Comparison of ENCODE assay signal across 13 cellular contexts in the genomic region with DNA sequence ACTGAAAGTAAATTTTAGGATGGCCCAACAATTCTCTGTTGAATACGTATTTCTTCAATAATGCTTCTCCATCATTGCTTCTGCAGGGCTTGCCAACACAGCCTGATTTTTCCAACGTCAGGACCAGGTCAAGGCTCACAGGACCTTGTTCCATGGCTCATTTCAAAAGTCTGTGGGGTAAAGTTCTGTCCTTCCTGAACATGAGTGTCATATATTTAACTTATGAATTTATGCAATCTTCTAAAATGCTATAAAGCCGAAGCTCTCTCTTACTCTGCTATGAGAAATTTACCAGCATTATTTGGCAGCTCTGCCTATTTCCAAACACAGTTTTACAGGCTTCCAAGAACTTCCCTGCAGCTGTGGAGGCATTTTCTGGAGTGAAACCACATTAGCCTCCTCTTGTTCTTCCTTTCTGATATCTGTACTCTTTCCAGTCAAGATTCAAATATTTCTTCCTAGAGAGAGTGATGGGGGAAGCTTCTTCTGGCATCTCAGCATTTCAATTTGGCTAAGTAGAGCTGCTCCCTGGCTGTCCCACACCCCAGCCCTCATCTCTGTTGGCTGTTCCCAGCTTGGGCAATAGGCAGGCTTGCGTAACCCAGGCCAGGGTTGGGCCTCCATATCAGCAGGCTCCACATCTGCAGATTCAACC. TPM values are rescaled to one million over a fixed set of nuclear protein-coding genes. Genes with fewer than 3 reads are reported as not detected.
A peak's percentile ranks its signal among the peaks of the same experiment; 100 is the strongest.
DNase-seq lines count a peak whose midpoint lies in the region; ATAC-seq and TF ChIP-seq lines count a peak whose summit lies in the region.
"Had no signal": no experiment of that assay in that cellular context is flagged by ENCODE, and none has a peak within 500 bp of the region (broad histone marks: within the 10 kb centered on the region; RNA-seq: fewer than 3 reads in every experiment).

No MANE protein-coding gene starts in this region.

- H3K9me3 ChIP-seq in body of pancreas (no peaks in the 10 kb centered on the region), right cardiac atrium (ENCODE audit: control insufficient read depth, low read length) (no peaks in the 10 kb centered on the region), stomach (no peaks in the 10 kb centered on the region)

- H3K4me1 ChIP-seq in body of pancreas (peaks cover 57% of the 10 kb centered on the region), right cardiac atrium (ENCODE audit: control insufficient read depth, insufficient read depth, low read length) (peaks cover 5% of the 10 kb centered on the region), stomach (peaks cover 10 to 67% (median 47%) of the 10 kb centered on the region in 4 donors)

- H3K27me3 ChIP-seq in body of pancreas (no peaks in the 10 kb centered on the region), right cardiac atrium (ENCODE audit: control insufficient read depth, insufficient read depth) (no peaks in the 10 kb centered on the region), stomach (no peaks in the 10 kb centered on the region)

- peak; percentile 60 to 65 (median 62) for DNase-seq in body of pancreas
- DNase-seq in right cardiac atrium: peak; percentile 82 to 90 (median 84)
- peak; percentile 69 for DNase-seq in stomach
- DNase-seq in cerebellar cortex (ENCODE audit: low spot score): no peak
- DNase-seq in A172 (ENCODE audit: low spot score): no peak
- DNase-seq: activated CD4-positive, alpha-beta T cell treated with anti-CD3 and anti-CD28 coated beads for 4 hours; activated gamma-delta T cell; naive thymus-derived CD4-positive, alpha-beta T cell; NCI-H2107; stimulated activated naive CD4-positive, alpha-beta T cell had no signal

- peak overlapping the region in 2 of 4 donors; percentile 8 to 20 for H3K27ac ChIP-seq in body of pancreas
- H3K27ac ChIP-seq in right cardiac atrium (ENCODE audit: low read length): peak overlapping the region; percentile 45
- H3K27ac ChIP-seq in stomach: peak overlapping the region in 2 of 5 donors; percentile 18 to 64

- TF ChIP-seq CTCF in body of pancreas (IDR thresholded peaks at IDR 0.05): no peak
- no peak for TF ChIP-seq CTCF in stomach (IDR thresholded peaks at IDR 0.05)

- no peak for TF ChIP-seq EP300 in Ishikawa (IDR thresholded peaks at IDR 0.05; ENCODE audit: borderline replicate concordance)
- no peak for TF ChIP-seq EP300 in stomach (IDR thresholded peaks at IDR 0.05)

- H3K4me3 ChIP-seq in body of pancreas: no peak overlapping the region
- no peak overlapping the region for H3K4me3 ChIP-seq in right cardiac atrium (ENCODE audit: low read length)
- no peak overlapping the region for H3K4me3 ChIP-seq in stomach

- intact Hi-C loops in body of pancreas (cut with DNase I): no loop called here
- intact Hi-C loops in right cardiac atrium (cut with DNase I): no loop called here
- intact Hi-C loops in stomach (cut with DNase I; ENCODE audit: low total_unique reads): no loop called here

- H3K36me3 ChIP-seq in body of pancreas (replicated peaks in 1 of 2; ENCODE audit: insufficient read depth in 1 of 2, low read depth in 2 of 2): no peaks in the 10 kb centered on the region
- no peaks in the 10 kb centered on the region for H3K36me3 ChIP-seq in stomach

- ATAC-seq in body of pancreas (peak; percentile 70), right cardiac atrium (peak; percentile 87 to 94), GM18870 (IDR thresholded peaks at IDR 0.05; ENCODE audit: unreplicated experiment) (no peak), HG02588 (IDR thresholded peaks at IDR 0.05; ENCODE audit: unreplicated experiment) (no peak)
- ATAC-seq: naive thymus-derived CD4-positive, alpha-beta T cell had no signal

- no peak for TF ChIP-seq POLR2A in body of pancreas (IDR thresholded peaks at IDR 0.05)
- no peak for TF ChIP-seq POLR2A in stomach (IDR thresholded peaks at IDR 0.05)

- WGBS in body of pancreas, 2 donors: 44 to 45% methylated on average over 4 of the region's 4 CpGs
- WGBS in right cardiac atrium: 59% methylated on average over 4 of the region's 4 CpGs
- WGBS in stomach, 5 donors: 54 to 70% (median 66%) methylated on average over 4 of the region's 4 CpGs

- no peak for TF ChIP-seq RAD21 in Ishikawa (IDR thresholded peaks at IDR 0.05; ENCODE audit: low read depth)

TF ChIP-seq in Ishikawa, 13 proteins besides CTCF, POLR2A, EP300 and RAD21:
- peak; percentile 77 for TF ChIP-seq CEBPB (IDR thresholded peaks at IDR 0.05)
- no peak for TF ChIP-seq TAF1 (IDR thresholded peaks at IDR 0.05; ENCODE audit: low read depth)

RNA-seq across cellular contexts. Expression of gene HMGCS2, which starts 15.5 kb away (rescaled TPM):
- total RNA-seq in body of pancreas: 1 to 10 TPM in 1 of 2 donors, not detected in 1; 6.0 TPM
- 10 to 100 TPM in 3 of 4 donors, under 1 TPM in 1; 0.82 to 50.8 (median 21.4) TPM for total RNA-seq in right cardiac atrium
- polyA plus RNA-seq in right cardiac atrium: 18.5 TPM
- total RNA-seq in stomach: 100 to 1,000 TPM in 2 of 5 donors, 10 to 100 TPM in 3; 10.3 to 203 (median 74.1) TPM
- polyA plus RNA-seq in stomach: 10 to 100 TPM in 2 of 3 donors, 1 to 10 TPM in 1; 2.5 to 83.4 (median 26.2) TPM
- total RNA-seq in A172 (2014; rRNA removed; shearing (Covaris generic)): not detected in 2 replicates
- total RNA-seq: naive thymus-derived CD4-positive, alpha-beta T cell had no signal
- polyA plus RNA-seq: naive thymus-derived CD4-positive, alpha-beta T cell had no signal

RNA-seq across cellular contexts. Expression of gene REG4, which starts 27.0 kb away (rescaled TPM):
- total RNA-seq in body of pancreas: 10 to 100 TPM in 1 of 2 donors, 1 to 10 TPM in 1; 9.2 to 30.9 TPM
- not detected for total RNA-seq in right cardiac atrium
- polyA plus RNA-seq in right cardiac atrium: not detected
- 1 to 10 TPM in 1 of 5 donors, under 1 TPM in 1, not detected in 3; 0.58 to 9.2 TPM for total RNA-seq in stomach
- 1 to 10 TPM in 1 of 3 donors, under 1 TPM in 1, not detected in 1; 0.18 to 6.3 TPM for polyA plus RNA-seq in stomach
- not detected in 2 replicates for total RNA-seq in A172 (2014; rRNA removed; shearing (Covaris generic))

Comparison
In these comparisons a context has a peak if more than half of its experiments do, and no peak if none do; other contexts are left out.
1. ATAC-seq: peak in body of pancreas (single experiment) and right cardiac atrium (2 of 2); none in GM18870 (single experiment) and HG02588 (single experiment).
2. DNase-seq: peak in body of pancreas (4 of 4), right cardiac atrium (3 of 3) and stomach (single experiment); none in cerebellar cortex (single experiment) and A172 (single experiment).